ENCODE assay signal across 22 cellular contexts in the genomic region with DNA sequence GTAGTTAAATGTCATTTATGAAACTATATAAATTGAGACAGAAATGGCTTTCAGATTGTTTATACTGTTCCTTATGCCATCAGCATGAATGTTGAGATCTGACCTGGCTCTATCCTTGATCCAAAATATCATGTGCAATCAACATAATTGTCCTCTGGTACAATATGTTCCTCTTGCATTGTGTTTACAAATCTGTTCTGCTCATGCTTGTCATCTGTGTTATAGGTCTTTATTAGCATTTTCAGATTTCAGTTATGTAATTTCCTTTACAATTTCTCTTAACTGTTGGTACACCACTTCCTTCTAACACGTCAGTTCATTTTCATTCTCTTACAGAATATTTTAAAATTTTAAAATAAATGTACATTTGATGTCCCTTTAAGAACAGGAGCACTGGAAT. TPM values are rescaled to one million over a fixed set of nuclear protein-coding genes. Genes with fewer than 3 reads are reported as not detected.
A peak's percentile ranks its signal among the peaks of the same experiment; 100 is the strongest.
DNase-seq lines count a peak whose midpoint lies in the region; ATAC-seq and TF ChIP-seq lines count a peak whose summit lies in the region.
"Had no signal": no experiment of that assay in that cellular context is flagged by ENCODE, and none has a peak within 500 bp of the region (broad histone marks: within the 10 kb centered on the region; RNA-seq: fewer than 3 reads in every experiment).

No MANE protein-coding gene starts in this region.

- H3K4me2 ChIP-seq in hepatocyte = peak overlapping the region; percentile 84

- no peaks in the 10 kb centered on the region for H3K9me3 ChIP-seq in CD4-positive, CD25-positive, alpha-beta regulatory T cell (ENCODE audit: control insufficient read depth in 2 of 2, low read length in 2 of 2)
- H3K9me3 ChIP-seq in hepatocyte (ENCODE audit: low read depth) = no peaks in the 10 kb centered on the region
- H3K9me3 ChIP-seq: neutrophil, testis had no signal

- H3K27ac ChIP-seq in CD4-positive, CD25-positive, alpha-beta regulatory T cell (ENCODE audit: insufficient read depth, low read length, poor library complexity, severe bottlenecking) = peak overlapping the region; percentile 76
- H3K27ac ChIP-seq in hepatocyte = no peak overlapping the region
- H3K27ac ChIP-seq: coronary artery, KMS-11, neutrophil, testis had no signal

- no peak for TF ChIP-seq CTCF in hepatocyte (IDR thresholded peaks at IDR 0.05; ENCODE audit: poor library complexity)

- peak in 2 of 3 donors; percentile 20 to 51 for DNase-seq in CD4-positive, CD25-positive, alpha-beta regulatory T cell
- DNase-seq in NOMO-1 treated with DMSO at 0.1 percent for 48 hours (lab: John Stamatoyannopoulos, UW; ENCODE audit: unreplicated experiment) (peak; percentile 85), hepatocyte (ENCODE audit: low spot score) (no peak), SKM-1 (lab: John Stamatoyannopoulos, UW; ENCODE audit: unreplicated experiment) (no peak)
- no peak for DNase-seq in stimulated activated effector memory CD8-positive, alpha-beta T cell treated with anti-CD3 and anti-CD28 coated beads, Interleukin-12 subunit alpha, Interleukin-12 subunit beta, amount 100 ng/mL, for 72 hours (ENCODE audit: low spot score in 2 of 2)
- DNase-seq: activated B cell treated with CpG ODN at 0.5 μM for 24 hours; activated CD8-positive, alpha-beta T cell treated with anti-CD3 and anti-CD28 coated beads, Interleukin-2, amount 10 ng/mL, durations not matched to agents 7 days and 5 days; activated T-cell treated with anti-CD3 and anti-CD28 coated beads, Interleukin-2, amount 50 U/mL, for 48 hours; DMS 273 treated with DMSO at 0.1 percent for 48 hours; foreskin melanocyte; NCI-H1105; NCI-H524 treated with DMSO at 0.1 percent for 48 hours; retina; testis had no signal

- H3K27me3 Mint-ChIP-seq in CD4-positive, CD25-positive, alpha-beta regulatory T cell = peaks cover 37% of the 10 kb centered on the region

- peaks cover 10% of the 10 kb centered on the region for H3K4me1 ChIP-seq in CD4-positive, CD25-positive, alpha-beta regulatory T cell (ENCODE audit: control insufficient read depth, insufficient read depth, low read length, poor library complexity, severe bottlenecking)
- peaks cover 8% of the 10 kb centered on the region for H3K4me1 ChIP-seq in hepatocyte (ENCODE audit: insufficient read depth)
- H3K4me1 ChIP-seq: testis had no signal

- no peak overlapping the region for H2AFZ ChIP-seq in hepatocyte

- H3K9me2 ChIP-seq in hepatocyte (replicated peaks; ENCODE audit: insufficient read depth) = no peaks in the 10 kb centered on the region

- no peaks in the 10 kb centered on the region for H4K20me1 ChIP-seq in hepatocyte (ENCODE audit: insufficient read depth, poor library complexity, severe bottlenecking)

- H3K4me3 Mint-ChIP-seq in CD4-positive, CD25-positive, alpha-beta regulatory T cell = peak overlapping the region; percentile 51 to 97 (median 90)
- peak overlapping the region; percentile 78 for H3K4me3 Mint-ChIP-seq in stimulated activated effector memory CD8-positive, alpha-beta T cell treated with anti-CD3 and anti-CD28 coated beads, Interleukin-12 subunit alpha, Interleukin-12 subunit beta, amount 100 ng/mL, for 72 hours
- H3K4me3 Mint-ChIP-seq: activated B cell treated with CpG ODN at 0.5 μM for 24 hours had no signal

- peaks cover 6% of the 10 kb centered on the region for H3K79me2 ChIP-seq in hepatocyte

- peaks cover 5 to 42% (median 27%) of the 10 kb centered on the region in 4 donors for H3K4me1 Mint-ChIP-seq in CD4-positive, CD25-positive, alpha-beta regulatory T cell
- peaks cover 25% of the 10 kb centered on the region for H3K4me1 Mint-ChIP-seq in stimulated activated effector memory CD8-positive, alpha-beta T cell treated with anti-CD3 and anti-CD28 coated beads, Interleukin-12 subunit alpha, Interleukin-12 subunit beta, amount 100 ng/mL, for 72 hours

- no peaks in the 10 kb centered on the region for H3K36me3 Mint-ChIP-seq in CD4-positive, CD25-positive, alpha-beta regulatory T cell
- H3K36me3 Mint-ChIP-seq in stimulated activated effector memory CD8-positive, alpha-beta T cell treated with anti-CD3 and anti-CD28 coated beads, Interleukin-12 subunit alpha, Interleukin-12 subunit beta, amount 100 ng/mL, for 72 hours = peaks cover 9% of the 10 kb centered on the region
- H3K36me3 Mint-ChIP-seq: activated naive CD8-positive, alpha-beta T cell had no signal

- peak overlapping the region in 2 of 3 donors; percentile 62 to 89 for H3K27ac Mint-ChIP-seq in CD4-positive, CD25-positive, alpha-beta regulatory T cell
- H3K27ac Mint-ChIP-seq in stimulated activated effector memory CD8-positive, alpha-beta T cell treated with anti-CD3 and anti-CD28 coated beads, Interleukin-12 subunit alpha, Interleukin-12 subunit beta, amount 100 ng/mL, for 72 hours = no peak overlapping the region
- H3K27ac Mint-ChIP-seq: activated B cell treated with CpG ODN at 0.5 μM for 24 hours; activated naive CD8-positive, alpha-beta T cell had no signal

- WGBS in hepatocyte (ENCODE audit: low lambda C conversion rate, missing lambda C conversion rate) = 100% methylated on average over 1 of the region's 1 CpG

- H3K27me3 ChIP-seq in CD4-positive, CD25-positive, alpha-beta regulatory T cell (ENCODE audit: control insufficient read depth, insufficient read depth, low read length) = peaks cover 8% of the 10 kb centered on the region
- H3K27me3 ChIP-seq in hepatocyte = no peaks in the 10 kb centered on the region
- H3K27me3 ChIP-seq: testis had no signal

- peak overlapping the region; percentile 89 for H3K4me3 ChIP-seq in CD4-positive, CD25-positive, alpha-beta regulatory T cell (ENCODE audit: low read depth, low read length)
- H3K4me3 ChIP-seq in hepatocyte = no peak overlapping the region
- H3K4me3 ChIP-seq: testis had no signal

- H3K36me3 ChIP-seq in CD4-positive, CD25-positive, alpha-beta regulatory T cell (ENCODE audit: control insufficient read depth, insufficient read depth, low read length) = no peaks in the 10 kb centered on the region
- no peaks in the 10 kb centered on the region for H3K36me3 ChIP-seq in hepatocyte (replicated peaks; ENCODE audit: insufficient read depth, low read depth)
- H3K36me3 ChIP-seq: neutrophil had no signal

- ATAC-seq in CD4-positive, CD25-positive, alpha-beta regulatory T cell (ENCODE audit: low read depth in 2 of 2) = peak in 1 of 2 donors; percentile 25
- no peak for ATAC-seq in stimulated activated effector memory CD8-positive, alpha-beta T cell treated with anti-CD3 and anti-CD28 coated beads, Interleukin-12 subunit alpha, Interleukin-12 subunit beta, amount 100 ng/mL, for 72 hours
- ATAC-seq in GM19351 (IDR thresholded peaks at IDR 0.05; ENCODE audit: unreplicated experiment) = no peak
- no peak for ATAC-seq in HG02763 (IDR thresholded peaks at IDR 0.05; ENCODE audit: unreplicated experiment)
- ATAC-seq: activated CD8-positive, alpha-beta T cell treated with anti-CD3 and anti-CD28 coated beads, Interleukin-2, amount 10 ng/mL, durations not matched to agents 7 days and 5 days had no signal

- H3K9me3 Mint-ChIP-seq in CD4-positive, CD25-positive, alpha-beta regulatory T cell = peaks cover 0 to 5% (median 3%) of the 10 kb centered on the region in 7 donors
- peaks cover 3% of the 10 kb centered on the region for H3K9me3 Mint-ChIP-seq in stimulated activated effector memory CD8-positive, alpha-beta T cell treated with anti-CD3 and anti-CD28 coated beads, Interleukin-12 subunit alpha, Interleukin-12 subunit beta, amount 100 ng/mL, for 72 hours
- H3K9me3 Mint-ChIP-seq: activated B cell treated with CpG ODN at 0.5 μM for 24 hours had no signal

RNA-seq across cellular contexts. Expression of a gene that starts 1.6 kb away (rescaled TPM):
- total RNA-seq in CD4-positive, CD25-positive, alpha-beta regulatory T cell = 85.7 TPM
- polyA plus RNA-seq in CD4-positive, CD25-positive, alpha-beta regulatory T cell = 100 to 1,000 TPM in 1 of 4 donors, 10 to 100 TPM in 3; 48.3 to 126 (median 87.9) TPM
- total RNA-seq in hepatocyte = 129 and 150 TPM in 2 replicates
- polyA plus RNA-seq in hepatocyte = 57.4 and 76.9 TPM in 2 replicates
- total RNA-seq: activated B cell treated with CpG ODN at 0.5 μM for 24 hours, endothelial cell of umbilical vein, G401 had no signal
- polyA plus RNA-seq: endothelial cell of umbilical vein had no signal

Comparison
In these comparisons a context has a peak if more than half of its experiments do, and no peak if none do; other contexts are left out.
1. DNase-seq: peak in CD4-positive, CD25-positive, alpha-beta regulatory T cell (2 of 3) and NOMO-1 treated with DMSO at 0.1 percent for 48 hours (single experiment); none in hepatocyte (single experiment), stimulated activated effector memory CD8-positive, alpha-beta T cell treated with anti-CD3 and anti-CD28 coated beads, Interleukin-12 subunit alpha, Interleukin-12 subunit beta, amount 100 ng/mL, for 72 hours (0 of 2) and SKM-1 (single experiment).